1 cellular context compared by ENCODE assay signal in genomic region chr5:172788771-172789686, GRCh38.
TF ChIP-seq lines count a peak whose summit lies in the region.

No MANE protein-coding gene starts in this region.

TF ChIP-seq in HepG2, 621 proteins besides CTCF, POLR2A, EP300 and RAD21 (continued from another document):
- TF ChIP-seq ZNF704 (CRISPR knock-in tag; IDR thresholded peaks at IDR 0.05; ENCODE audit: borderline replicate concordance): no peak
- TF ChIP-seq TRIM24 (CRISPR knock-in tag; IDR thresholded peaks at IDR 0.05): no peak
- TF ChIP-seq EEA1 (CRISPR knock-in tag; IDR thresholded peaks at IDR 0.05; ENCODE audit: borderline replicate concordance): peak; percentile 24; the same call in 1 of the 2 replicates
- TF ChIP-seq ZNF350 (CRISPR knock-in tag; IDR thresholded peaks at IDR 0.05; ENCODE audit: borderline replicate concordance, low read depth): 0 out of 2 replicates have a peak, but pooled peaks have one; percentile 68
- TF ChIP-seq ZNF589 (CRISPR knock-in tag; conservative IDR thresholded peaks at IDR 0.05): no peak
- no peak for TF ChIP-seq CBX2 (IDR thresholded peaks at IDR 0.05; ENCODE audit: low read depth, low read length)
- TF ChIP-seq CBX2 (CRISPR knock-in tag; IDR thresholded peaks at IDR 0.05; ENCODE audit: low read depth): no peak
- TF ChIP-seq ZNF614 (CRISPR knock-in tag; IDR thresholded peaks at IDR 0.05; ENCODE audit: borderline replicate concordance): no peak
- no peak for TF ChIP-seq LCORL (IDR thresholded peaks at IDR 0.05)
- peak; percentile 58; the same call in 1 of the 2 replicates for TF ChIP-seq LCORL (CRISPR knock-in tag; IDR thresholded peaks at IDR 0.05)
TF ChIP-seq in HepG2: peak in this region for 128.
